ENCODE assay signal across 9 cellular contexts in the genomic region with DNA sequence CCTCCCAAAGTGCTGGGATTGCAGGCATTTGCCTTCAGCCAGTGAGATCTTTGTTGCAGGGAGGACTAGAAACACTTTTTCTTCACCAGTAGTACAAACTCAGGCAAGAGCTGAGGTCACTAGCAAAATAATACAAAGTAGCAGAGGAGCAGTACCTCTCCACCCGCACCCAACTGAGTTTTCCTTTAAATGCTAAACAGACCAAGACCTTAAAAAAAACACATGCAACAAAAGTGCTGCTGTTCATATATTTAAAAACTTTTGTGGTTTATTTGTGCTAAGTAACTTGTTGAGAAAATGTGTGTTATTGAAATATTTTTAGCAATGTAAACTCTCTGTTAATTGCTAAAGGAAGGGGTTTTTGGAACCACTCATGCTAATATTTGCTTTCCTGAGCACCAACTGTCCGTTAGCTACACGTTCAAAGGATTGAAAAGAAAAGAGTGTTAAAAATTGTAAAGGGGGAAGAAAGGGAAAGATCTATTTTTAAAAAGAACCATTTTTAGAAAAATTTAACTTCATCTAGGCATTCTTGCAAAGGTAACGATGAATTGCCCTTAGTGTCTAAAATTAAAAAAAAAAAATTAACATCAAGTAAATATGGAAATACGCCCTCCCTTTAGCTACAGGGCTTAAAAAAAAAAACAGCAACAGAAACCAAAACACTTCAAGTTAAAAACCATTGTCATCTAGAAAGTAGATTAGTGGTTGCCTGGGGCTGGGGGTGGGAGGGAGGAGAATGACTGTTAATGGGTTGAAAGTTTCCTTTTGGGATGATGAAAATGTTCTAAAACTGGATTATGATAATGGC.
DNase-seq lines count a peak whose midpoint lies in the region; ATAC-seq and TF ChIP-seq lines count a peak whose summit lies in the region.
"Had no signal": no experiment of that assay in that cellular context is flagged by ENCODE, and none has a peak within 500 bp of the region (broad histone marks: within the 10 kb centered on the region; RNA-seq: fewer than 3 reads in every experiment).

No MANE protein-coding gene starts in this region.

- peaks cover 15% of the 10 kb centered on the region for H3K4me1 Mint-ChIP-seq in activated naive CD4-positive, alpha-beta T cell treated with anti-CD3 and anti-CD28 coated beads for 36 hours (ENCODE audit: low read depth)

- ATAC-seq in GM19438 (IDR thresholded peaks at IDR 0.05; ENCODE audit: low read depth, unreplicated experiment) (peak; percentile 90), HG03280 (IDR thresholded peaks at IDR 0.05; ENCODE audit: unreplicated experiment) (peak; percentile 92), right cardiac atrium (no peak)
- ATAC-seq: left ventricle myocardium superior had no signal

- H3K4me3 ChIP-seq in BE2C (ENCODE audit: low read depth, low read length), result peak overlapping the region; percentile 45
- H3K4me3 ChIP-seq in left ventricle myocardium inferior, result no peak overlapping the region
- H3K4me3 ChIP-seq in right cardiac atrium (ENCODE audit: low read length), result no peak overlapping the region

- no peaks in the 10 kb centered on the region for H3K36me3 Mint-ChIP-seq in activated naive CD4-positive, alpha-beta T cell treated with anti-CD3 and anti-CD28 coated beads for 36 hours (ENCODE audit: low read depth)

- H3K4me1 ChIP-seq in BE2C, result peaks cover 23% of the 10 kb centered on the region
- H3K4me1 ChIP-seq in left ventricle myocardium inferior, result no peaks in the 10 kb centered on the region
- no peaks in the 10 kb centered on the region for H3K4me1 ChIP-seq in right cardiac atrium (ENCODE audit: control insufficient read depth, insufficient read depth, low read length)

- H3K9me3 Mint-ChIP-seq in activated naive CD4-positive, alpha-beta T cell treated with anti-CD3 and anti-CD28 coated beads for 36 hours, result no peaks in the 10 kb centered on the region

- TF ChIP-seq CTCF in BE2C (IDR thresholded peaks at IDR 0.05; ENCODE audit: low read depth, low read length) (no peak), left ventricle myocardium inferior (IDR thresholded peaks at IDR 0.05; ENCODE audit: borderline replicate concordance) (no peak)

- peaks cover 5% of the 10 kb centered on the region for H3K27me3 Mint-ChIP-seq in activated naive CD4-positive, alpha-beta T cell treated with anti-CD3 and anti-CD28 coated beads for 36 hours (ENCODE audit: low read depth)

- H3K9me3 ChIP-seq in BE2C (no peaks in the 10 kb centered on the region), left ventricle myocardium inferior (replicated peaks) (no peaks in the 10 kb centered on the region), right cardiac atrium (ENCODE audit: control insufficient read depth, low read length) (no peaks in the 10 kb centered on the region)

- H3K27ac ChIP-seq in left ventricle myocardium inferior (replicated peaks) (no peak overlapping the region), right cardiac atrium (ENCODE audit: low read length) (no peak overlapping the region)

- peak; percentile 68 for DNase-seq in BE2C
- peak; percentile 82 for DNase-seq in activated naive CD4-positive, alpha-beta T cell treated with anti-CD3 and anti-CD28 coated beads for 36 hours
- no peak for DNase-seq in left ventricle myocardium inferior
- DNase-seq in NCI-H1105 (lab: John Stamatoyannopoulos, UW), result no peak
- DNase-seq in right cardiac atrium, result no peak
- DNase-seq in HuH-7 (ENCODE audit: low spot score), result no peak
- DNase-seq: left ventricle myocardium superior had no signal

- 67% methylated on average over 5 of the region's 5 CpGs for WGBS in right cardiac atrium

- H3K27me3 ChIP-seq in BE2C (no peaks in the 10 kb centered on the region), left ventricle myocardium inferior (ENCODE audit: low read depth) (no peaks in the 10 kb centered on the region), right cardiac atrium (ENCODE audit: control insufficient read depth, insufficient read depth) (no peaks in the 10 kb centered on the region)

- no peaks in the 10 kb centered on the region for H3K36me3 ChIP-seq in BE2C
- no peaks in the 10 kb centered on the region for H3K36me3 ChIP-seq in left ventricle myocardium inferior

- peak overlapping the region; percentile 56 for H3K27ac Mint-ChIP-seq in activated naive CD4-positive, alpha-beta T cell treated with anti-CD3 and anti-CD28 coated beads for 36 hours

- intact Hi-C loops in activated naive CD4-positive, alpha-beta T cell treated with anti-CD3 and anti-CD28 coated beads for 36 hours (cut with micrococcal nuclease), result loop anchor here (1.0 kb wide), 4 partner anchors 13 to 525 kb away; no protein-coding TSS in a partner anchor
- intact Hi-C loops in left ventricle myocardium inferior (cut with micrococcal nuclease), result no loop called here
- intact Hi-C loops in right cardiac atrium (cut with DNase I), result no loop called here

- peak overlapping the region; percentile 39 for H3K4me3 Mint-ChIP-seq in activated naive CD4-positive, alpha-beta T cell treated with anti-CD3 and anti-CD28 coated beads for 36 hours

- CTCF ChIA-PET in activated naive CD4-positive, alpha-beta T cell treated with anti-CD3 and anti-CD28 coated beads for 36 hours (lab: Charles Lee), result interaction anchor here (1.7 to 2.9 kb wide), 3 partner anchors 13 to 123 kb away, joined by 6 to 12 read pairs (median 12); no protein-coding TSS in a partner anchor

Comparison
In these comparisons a context has a peak if more than half of its experiments do, and no peak if none do; other contexts are left out.
1. DNase-seq: peak in BE2C (single experiment) and activated naive CD4-positive, alpha-beta T cell treated with anti-CD3 and anti-CD28 coated beads for 36 hours (single experiment); none in left ventricle myocardium inferior (single experiment), NCI-H1105 (single experiment), right cardiac atrium (0 of 3) and HuH-7 (single experiment).
2. ATAC-seq: peak in GM19438 (single experiment) and HG03280 (single experiment); none in right cardiac atrium (0 of 2).